ENCODE assay signal across 1 cellular context in genomic region chr9:126630458-126631237, GRCh38.
TF ChIP-seq lines count a peak whose summit lies in the region.

No MANE protein-coding gene starts in this region.

TF ChIP-seq in H1, 55 proteins besides CTCF, POLR2A, EP300 and RAD21 (continued from another document):
- TF ChIP-seq RNF2 (IDR thresholded peaks at IDR 0.05; ENCODE audit: borderline replicate concordance, low read depth, low read length, missing control alignments, poor library complexity, severe bottlenecking) (no peak), POU5F1 (IDR thresholded peaks at IDR 0.05; ENCODE audit: low read depth, low read length) (no peak), CREB1 (IDR thresholded peaks at IDR 0.05) (no peak), FOSL1 (IDR thresholded peaks at IDR 0.05; ENCODE audit: insufficient read depth, low read depth, low read length) (no peak), SIRT6 (IDR thresholded peaks at IDR 0.05; ENCODE audit: low read length) (no peak), SP1 (IDR thresholded peaks at IDR 0.05; ENCODE audit: low read depth, low read length) (no peak), CTBP2 (IDR thresholded peaks at IDR 0.05; ENCODE audit: borderline replicate concordance, insufficient read depth, insufficient read length, low read length) (no peak), TAF7 (optimal IDR thresholded peaks at IDR 0.05; ENCODE audit: borderline replicate concordance, low read depth, low read length) (no peak), JUND (IDR thresholded peaks at IDR 0.05; ENCODE audit: low read length) (no peak), TEAD4 (IDR thresholded peaks at IDR 0.05; ENCODE audit: low read depth, low read length) (no peak)
